1 cellular context compared by ENCODE assay signal in genomic region chr1:172453607-172454006, GRCh38.
TF ChIP-seq lines count a peak whose summit lies in the region.

No MANE protein-coding gene starts in this region.

TF ChIP-seq in HepG2, 621 proteins besides CTCF, POLR2A, EP300 and RAD21:
- TF ChIP-seq RARG (CRISPR knock-in tag; IDR thresholded peaks at IDR 0.05; ENCODE audit: low read depth) (no peak), CEBPB (IDR thresholded peaks at IDR 0.05; ENCODE audit: borderline replicate concordance, low read depth, low read length) (peak; percentile 68; the same call in 1 of the 2 replicates)
